Comparison of ENCODE assay signal across 7 cellular contexts in the genomic region with DNA sequence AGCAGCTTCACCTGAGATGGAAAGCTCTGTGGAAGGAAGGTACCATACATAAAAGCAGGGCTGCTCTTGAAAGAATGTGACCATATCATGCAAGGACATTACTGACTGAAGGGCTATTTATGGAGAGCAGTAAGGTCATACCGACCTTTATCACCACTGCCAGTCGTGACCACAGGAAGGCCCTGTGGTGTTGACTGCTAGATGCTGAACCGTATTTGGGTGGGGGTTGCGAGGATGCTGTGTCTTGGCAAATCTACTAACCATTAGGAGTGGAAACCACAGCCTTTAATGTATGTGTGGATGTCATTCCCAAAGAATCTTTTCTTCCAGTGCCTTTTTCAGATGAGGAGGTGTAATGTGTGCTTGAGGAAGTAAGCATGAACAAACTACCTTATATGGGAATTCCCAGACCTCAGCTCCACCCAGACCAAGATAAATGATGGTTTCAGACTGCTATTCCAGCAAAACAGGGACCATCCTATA.
A peak's percentile ranks its signal among the peaks of the same experiment; 100 is the strongest.
DNase-seq lines count a peak whose midpoint lies in the region; ATAC-seq and TF ChIP-seq lines count a peak whose summit lies in the region.

No MANE protein-coding gene starts in this region.

- H3K27ac ChIP-seq in fibroblast of lung (ENCODE audit: insufficient read depth, low read length) (peak overlapping the region; percentile 55), sigmoid colon (peak overlapping the region; percentile 62 to 84 (median 76))

- H3K27me3 ChIP-seq in fibroblast of lung (ENCODE audit: control insufficient read depth, insufficient read depth, low read length) (no peaks in the 10 kb centered on the region), sigmoid colon (no peaks in the 10 kb centered on the region)

- H3K4me1 ChIP-seq in fibroblast of lung (ENCODE audit: control insufficient read depth, extremely low read depth, insufficient read depth, low read length) (peaks cover 23% of the 10 kb centered on the region), sigmoid colon (peaks cover 0 to 60% (median 55%) of the 10 kb centered on the region in 4 donors)

- H3K79me2 ChIP-seq in fibroblast of lung (ENCODE audit: control insufficient read depth, insufficient read depth, low read length), result peaks cover 28% of the 10 kb centered on the region

- no peak for TF ChIP-seq CTCF in fibroblast of lung (conservative IDR thresholded peaks at IDR 0.05 in 1 of 2, IDR thresholded peaks at IDR 0.05 in 1 of 2; ENCODE audit: low read depth in 1 of 2, low read length in 2 of 2)
- no peak for TF ChIP-seq CTCF in sigmoid colon (IDR thresholded peaks at IDR 0.05)

- 60 to 84% methylated on average over 4 of the region's 4 CpGs for WGBS in sigmoid colon, 2 donors

- ATAC-seq in GM18873 (IDR thresholded peaks at IDR 0.05; ENCODE audit: low FRiP score, unreplicated experiment) (peak; percentile 51), HG03135 (IDR thresholded peaks at IDR 0.05; ENCODE audit: unreplicated experiment) (peak; percentile 48), SK-N-SH treated with all-trans-retinoic acid at 6 μM for 48 hours (peak; percentile 74)

- intact Hi-C loops in sigmoid colon (cut with DNase I), result no loop called here

- DNase-seq in fibroblast of lung (ENCODE audit: low read depth in 2 of 2) (peak; percentile 88 to 100), sigmoid colon (no peak), NCI-H1694 (lab: John Stamatoyannopoulos, UW) (no peak), nucleus accumbens (lab: John Stamatoyannopoulos, UW) (no peak)

- no peaks in the 10 kb centered on the region for H3K9me3 ChIP-seq in fibroblast of lung (ENCODE audit: control insufficient read depth, insufficient read depth, low read depth, low read length)
- no peaks in the 10 kb centered on the region for H3K9me3 ChIP-seq in sigmoid colon

- no peak for TF ChIP-seq EP300 in sigmoid colon (IDR thresholded peaks at IDR 0.05)

- H2AFZ ChIP-seq in fibroblast of lung (ENCODE audit: low read length), result no peak overlapping the region

- TF ChIP-seq POLR2A in sigmoid colon (IDR thresholded peaks at IDR 0.05), result no peak

- H3K4me3 ChIP-seq in fibroblast of lung (replicated peaks in 1 of 4; ENCODE audit: control extremely low read depth in 1 of 4, insufficient read depth in 1 of 4, low read depth in 3 of 4, low read length in 4 of 4) (no peak overlapping the region), sigmoid colon (no peak overlapping the region)

- H3K36me3 ChIP-seq in fibroblast of lung (ENCODE audit: control insufficient read depth, insufficient read depth, low read length) (no peaks in the 10 kb centered on the region), sigmoid colon (no peaks in the 10 kb centered on the region)

- peak overlapping the region; percentile 42 for H3K4me2 ChIP-seq in fibroblast of lung (ENCODE audit: extremely low read depth, insufficient read depth, low read length)

- H3K9ac ChIP-seq in fibroblast of lung (ENCODE audit: insufficient read depth, low read length), result no peak overlapping the region

- no peaks in the 10 kb centered on the region for H4K20me1 ChIP-seq in fibroblast of lung (ENCODE audit: control insufficient read depth, extremely low read depth, insufficient read depth, low read length)

TF ChIP-seq in SK-N-SH treated with all-trans-retinoic acid at 6 μM for 48 hours, 23 proteins besides CTCF, POLR2A, EP300 and RAD21:
- TF ChIP-seq ISL1 (CRISPR knock-in tag; IDR thresholded peaks at IDR 0.05) (no peak; the same call in 1 of the 2 replicates), OSR1 (CRISPR knock-in tag; IDR thresholded peaks at IDR 0.05) (no peak), ESRRG (CRISPR knock-in tag; IDR thresholded peaks at IDR 0.05) (no peak), ZFP3 (CRISPR knock-in tag; IDR thresholded peaks at IDR 0.05) (0 out of 2 replicates have a peak, but pooled peaks have one; percentile 11), BACH2 (CRISPR knock-in tag; IDR thresholded peaks at IDR 0.05; ENCODE audit: borderline replicate concordance) (no peak), CSDC2 (CRISPR knock-in tag; IDR thresholded peaks at IDR 0.05) (peak; percentile 68; the same call in 1 of the 2 replicates), CREB5 (CRISPR knock-in tag; IDR thresholded peaks at IDR 0.05; ENCODE audit: low read depth) (no peak), PPARA (CRISPR knock-in tag; IDR thresholded peaks at IDR 0.05; ENCODE audit: borderline replicate concordance) (no peak), SNAI2 (CRISPR knock-in tag; IDR thresholded peaks at IDR 0.05) (no peak)
- TF ChIP-seq, protein P1, sequence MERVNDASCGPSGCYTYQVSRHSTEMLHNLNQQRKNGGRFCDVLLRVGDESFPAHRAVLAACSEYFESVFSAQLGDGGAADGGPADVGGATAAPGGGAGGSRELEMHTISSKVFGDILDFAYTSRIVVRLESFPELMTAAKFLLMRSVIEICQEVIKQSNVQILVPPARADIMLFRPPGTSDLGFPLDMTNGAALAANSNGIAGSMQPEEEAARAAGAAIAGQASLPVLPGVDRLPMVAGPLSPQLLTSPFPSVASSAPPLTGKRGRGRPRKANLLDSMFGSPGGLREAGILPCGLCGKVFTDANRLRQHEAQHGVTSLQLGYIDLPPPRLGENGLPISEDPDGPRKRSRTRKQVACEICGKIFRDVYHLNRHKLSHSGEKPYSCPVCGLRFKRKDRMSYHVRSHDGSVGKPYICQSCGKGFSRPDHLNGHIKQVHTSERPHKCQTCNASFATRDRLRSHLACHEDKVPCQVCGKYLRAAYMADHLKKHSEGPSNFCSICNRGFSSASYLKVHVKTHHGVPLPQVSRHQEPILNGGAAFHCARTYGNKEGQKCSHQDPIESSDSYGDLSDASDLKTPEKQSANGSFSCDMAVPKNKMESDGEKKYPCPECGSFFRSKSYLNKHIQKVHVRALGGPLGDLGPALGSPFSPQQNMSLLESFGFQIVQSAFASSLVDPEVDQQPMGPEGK (CRISPR knock-in tag; IDR thresholded peaks at IDR 0.05; ENCODE audit: borderline replicate concordance), result no peak
- TF ChIP-seq, protein P2, sequence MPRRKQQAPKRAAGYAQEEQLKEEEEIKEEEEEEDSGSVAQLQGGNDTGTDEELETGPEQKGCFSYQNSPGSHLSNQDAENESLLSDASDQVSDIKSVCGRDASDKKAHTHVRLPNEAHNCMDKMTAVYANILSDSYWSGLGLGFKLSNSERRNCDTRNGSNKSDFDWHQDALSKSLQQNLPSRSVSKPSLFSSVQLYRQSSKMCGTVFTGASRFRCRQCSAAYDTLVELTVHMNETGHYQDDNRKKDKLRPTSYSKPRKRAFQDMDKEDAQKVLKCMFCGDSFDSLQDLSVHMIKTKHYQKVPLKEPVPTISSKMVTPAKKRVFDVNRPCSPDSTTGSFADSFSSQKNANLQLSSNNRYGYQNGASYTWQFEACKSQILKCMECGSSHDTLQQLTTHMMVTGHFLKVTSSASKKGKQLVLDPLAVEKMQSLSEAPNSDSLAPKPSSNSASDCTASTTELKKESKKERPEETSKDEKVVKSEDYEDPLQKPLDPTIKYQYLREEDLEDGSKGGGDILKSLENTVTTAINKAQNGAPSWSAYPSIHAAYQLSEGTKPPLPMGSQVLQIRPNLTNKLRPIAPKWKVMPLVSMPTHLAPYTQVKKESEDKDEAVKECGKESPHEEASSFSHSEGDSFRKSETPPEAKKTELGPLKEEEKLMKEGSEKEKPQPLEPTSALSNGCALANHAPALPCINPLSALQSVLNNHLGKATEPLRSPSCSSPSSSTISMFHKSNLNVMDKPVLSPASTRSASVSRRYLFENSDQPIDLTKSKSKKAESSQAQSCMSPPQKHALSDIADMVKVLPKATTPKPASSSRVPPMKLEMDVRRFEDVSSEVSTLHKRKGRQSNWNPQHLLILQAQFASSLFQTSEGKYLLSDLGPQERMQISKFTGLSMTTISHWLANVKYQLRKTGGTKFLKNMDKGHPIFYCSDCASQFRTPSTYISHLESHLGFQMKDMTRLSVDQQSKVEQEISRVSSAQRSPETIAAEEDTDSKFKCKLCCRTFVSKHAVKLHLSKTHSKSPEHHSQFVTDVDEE (CRISPR knock-in tag; IDR thresholded peaks at IDR 0.05), result no peak
- TF ChIP-seq, protein P3, sequence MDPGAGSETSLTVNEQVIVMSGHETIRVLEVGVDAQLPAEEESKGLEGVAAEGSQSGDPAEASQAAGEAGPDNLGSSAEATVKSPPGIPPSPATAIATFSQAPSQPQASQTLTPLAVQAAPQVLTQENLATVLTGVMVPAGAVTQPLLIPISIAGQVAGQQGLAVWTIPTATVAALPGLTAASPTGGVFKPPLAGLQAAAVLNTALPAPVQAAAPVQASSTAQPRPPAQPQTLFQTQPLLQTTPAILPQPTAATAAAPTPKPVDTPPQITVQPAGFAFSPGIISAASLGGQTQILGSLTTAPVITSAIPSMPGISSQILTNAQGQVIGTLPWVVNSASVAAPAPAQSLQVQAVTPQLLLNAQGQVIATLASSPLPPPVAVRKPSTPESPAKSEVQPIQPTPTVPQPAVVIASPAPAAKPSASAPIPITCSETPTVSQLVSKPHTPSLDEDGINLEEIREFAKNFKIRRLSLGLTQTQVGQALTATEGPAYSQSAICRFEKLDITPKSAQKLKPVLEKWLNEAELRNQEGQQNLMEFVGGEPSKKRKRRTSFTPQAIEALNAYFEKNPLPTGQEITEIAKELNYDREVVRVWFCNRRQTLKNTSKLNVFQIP (CRISPR knock-in tag; IDR thresholded peaks at IDR 0.05; ENCODE audit: borderline replicate concordance, low read depth), result no peak

Comparison
In these comparisons a context has a peak if more than half of its experiments do, and no peak if none do; other contexts are left out.
1. DNase-seq: peak in fibroblast of lung (2 of 2); none in sigmoid colon (single experiment), NCI-H1694 (single experiment) and nucleus accumbens (0 of 56).
2. Peak in every context shown above with its lines, with median percentiles within 50 percentile points of each other: ATAC-seq.